In genomic region chr16:24427840-24428239, GRCh38 we compare ENCODE assay signal across 27 cellular contexts.
DNase-seq lines count a peak whose midpoint lies in the region; ATAC-seq, FAIRE-seq and TF ChIP-seq lines count a peak whose summit lies in the region.
"Had no signal": no experiment of that assay in that cellular context is flagged by ENCODE, and none has a peak within 500 bp of the region (broad histone marks: within the 10 kb centered on the region; RNA-seq: fewer than 3 reads in every experiment).

No MANE protein-coding gene starts in this region.

- no peak overlapping the region for H3K4me2 ChIP-seq in GM12878 (ENCODE audit: control insufficient read depth, insufficient read depth)
- H3K4me2 ChIP-seq: A549 had no signal

- intact Hi-C loops in activated CD4-positive, alpha-beta T cell treated with anti-CD3 and anti-CD28 coated beads for 36 hours (cut with DNase I, micrococcal nuclease): no loop called here
- intact Hi-C loops in activated CD4-positive, alpha-beta T cell treated with anti-CD3 and anti-CD28 coated beads, Interleukin-2, amount 10 ng/mL, durations not matched to agents 24 days and 14 days (cut with micrococcal nuclease): no loop called here
- intact Hi-C loops in GM12878 (cut with micrococcal nuclease; ENCODE audit: unreplicated experiment): no loop called here

- no peaks in the 10 kb centered on the region for H3K4me1 Mint-ChIP-seq in activated CD4-positive, alpha-beta T cell treated with anti-CD3 and anti-CD28 coated beads for 36 hours
- no peaks in the 10 kb centered on the region for H3K4me1 Mint-ChIP-seq in activated CD4-positive, alpha-beta T cell treated with anti-CD3 and anti-CD28 coated beads, Interleukin-2, amount 10 ng/mL, durations not matched to agents 24 days and 14 days
- no peaks in the 10 kb centered on the region for H3K4me1 Mint-ChIP-seq in activated T-cell treated with anti-CD3 and anti-CD28 coated beads, Interleukin-2, amount 50 U/mL, for 72 hours (ENCODE audit: low read depth)
- H3K4me1 Mint-ChIP-seq: B cell had no signal

- no peak for TF ChIP-seq EP300 in GM12878 (IDR thresholded peaks at IDR 0.05; ENCODE audit: borderline replicate concordance in 1 of 2, control insufficient read depth in 1 of 2, low read depth in 2 of 2, low read length in 2 of 2)

- no peaks in the 10 kb centered on the region for H3K9me3 ChIP-seq in GM12878 (replicated peaks; ENCODE audit: control insufficient read depth, insufficient read depth, low read length)
- H3K9me3 ChIP-seq: A549, Caco-2 had no signal

- no peaks in the 10 kb centered on the region for H3K27me3 ChIP-seq in GM12878 (replicated peaks in 1 of 2; ENCODE audit: control insufficient read depth in 2 of 2, insufficient read depth in 2 of 2, low read length in 1 of 2)
- H3K27me3 ChIP-seq: BLaER1 treated with 17β-estradiol and CSF1 and Interleukin-3, amounts not matched to agents 10 nM and 100 nM had no signal

- BruUV-seq in GM12878 (replicated peaks; lab: Mats Ljungman, UMichigan): no TSS peak

- no peaks in the 10 kb centered on the region for H3K36me3 ChIP-seq in GM12878 (ENCODE audit: control insufficient read depth in 2 of 2, insufficient read depth in 2 of 2, low read length in 1 of 2)
- H3K36me3 ChIP-seq: BLaER1 treated with 17β-estradiol and CSF1 and Interleukin-3, amounts not matched to agents 10 nM and 100 nM had no signal

- POLR2A ChIA-PET in activated CD4-positive, alpha-beta T cell treated with anti-CD3 and anti-CD28 coated beads for 36 hours (lab: Charles Lee): no interaction called here
- POLR2A ChIA-PET in GM12878 (lab: Charles Lee): no interaction called here

- in situ Hi-C loops in GM12878 (cut with MboI): no loop called here

- no peak for FAIRE-seq in GM12878 (lab: Jason Lieb, UNC)
- FAIRE-seq: A549, D721Med, GM12892, GM18507 had no signal

- CTCF ChIA-PET in activated CD4-positive, alpha-beta T cell treated with anti-CD3 and anti-CD28 coated beads for 36 hours (lab: Charles Lee): no interaction called here
- CTCF ChIA-PET in GM12878 (lab: Yijun Ruan, JAX): interaction anchor here (1.7 kb wide), 1 partner anchor 10 kb away, joined by 3 read pairs; no protein-coding TSS in a partner anchor

- H3K79me2 ChIP-seq in GM12878 (ENCODE audit: control insufficient read depth, insufficient read depth, low read length): no peaks in the 10 kb centered on the region

- H3K4me3 ChIP-seq in GM12878: no peak overlapping the region
- H3K4me3 ChIP-seq: A549; BLaER1 treated with 17β-estradiol and CSF1 and Interleukin-3, amounts not matched to agents 10 nM and 100 nM had no signal

- H4K20me1 ChIP-seq in GM12878 (ENCODE audit: control insufficient read depth, insufficient read depth): no peaks in the 10 kb centered on the region
- H4K20me1 ChIP-seq: BLaER1 treated with 17β-estradiol and CSF1 and Interleukin-3, amounts not matched to agents 10 nM and 100 nM had no signal

- TF ChIP-seq RAD21 in GM12878 (IDR thresholded peaks at IDR 0.05; ENCODE audit: insufficient read depth, low read depth, low read length): no peak

- WGBS in GM12878 (ENCODE audit: insufficient coverage, insufficient replicate concordance, low lambda C conversion rate, missing lambda C conversion rate): 0% methylated on average over 2 of the region's 2 CpGs

- H3K4me3 Mint-ChIP-seq in activated CD4-positive, alpha-beta T cell treated with anti-CD3 and anti-CD28 coated beads for 36 hours: no peak overlapping the region
- no peak overlapping the region for H3K4me3 Mint-ChIP-seq in activated CD4-positive, alpha-beta T cell treated with anti-CD3 and anti-CD28 coated beads, Interleukin-2, amount 10 ng/mL, durations not matched to agents 24 days and 14 days
- H3K4me3 Mint-ChIP-seq in activated T-cell treated with anti-CD3 and anti-CD28 coated beads, Interleukin-2, amount 50 U/mL, for 72 hours: no peak overlapping the region
- H3K4me3 Mint-ChIP-seq: B cell; CD4-positive, alpha-beta T cell; CD8-positive, alpha-beta T cell had no signal

- RAD21 ChIA-PET in GM12878 (lab: Charles Lee; ENCODE audit: unreplicated experiment): no interaction called here

- no peaks in the 10 kb centered on the region for H3K9me3 Mint-ChIP-seq in activated CD4-positive, alpha-beta T cell treated with anti-CD3 and anti-CD28 coated beads for 36 hours (ENCODE audit: low read depth)
- no peaks in the 10 kb centered on the region for H3K9me3 Mint-ChIP-seq in activated CD4-positive, alpha-beta T cell treated with anti-CD3 and anti-CD28 coated beads, Interleukin-2, amount 10 ng/mL, durations not matched to agents 24 days and 14 days
- H3K9me3 Mint-ChIP-seq in activated T-cell treated with anti-CD3 and anti-CD28 coated beads, Interleukin-2, amount 50 U/mL, for 72 hours: no peaks in the 10 kb centered on the region
- H3K9me3 Mint-ChIP-seq: CD8-positive, alpha-beta T cell had no signal

- TF ChIP-seq POLR2A in GM12878 (IDR thresholded peaks at IDR 0.05; ENCODE audit: low read depth, low read length): no peak

- no peak overlapping the region for H3K9ac ChIP-seq in GM12878 (ENCODE audit: control insufficient read depth, insufficient read depth, low read length)

- no peaks in the 10 kb centered on the region for H3K4me1 ChIP-seq in GM12878 (ENCODE audit: control insufficient read depth, insufficient read depth, low read length)
- H3K4me1 ChIP-seq: Caco-2 had no signal

- no peak overlapping the region for H2AFZ ChIP-seq in GM12878 (ENCODE audit: control insufficient read depth, low read depth, low read length)

- SMC1A ChIA-PET in GM12878 (lab: Charles Lee; ENCODE audit: uncharacterized antibody, unreplicated experiment): no interaction called here

- H3K36me3 Mint-ChIP-seq in activated CD4-positive, alpha-beta T cell treated with anti-CD3 and anti-CD28 coated beads for 36 hours (ENCODE audit: low read depth): no peaks in the 10 kb centered on the region
- H3K36me3 Mint-ChIP-seq in activated CD4-positive, alpha-beta T cell treated with anti-CD3 and anti-CD28 coated beads, Interleukin-2, amount 10 ng/mL, durations not matched to agents 24 days and 14 days (ENCODE audit: low read depth): no peaks in the 10 kb centered on the region
- no peaks in the 10 kb centered on the region for H3K36me3 Mint-ChIP-seq in activated T-cell treated with anti-CD3 and anti-CD28 coated beads, Interleukin-2, amount 50 U/mL, for 72 hours (ENCODE audit: insufficient read depth in 2 of 2)
- H3K36me3 Mint-ChIP-seq: CD8-positive, alpha-beta T cell had no signal

- no peak overlapping the region for H3K27ac Mint-ChIP-seq in activated CD4-positive, alpha-beta T cell treated with anti-CD3 and anti-CD28 coated beads for 36 hours
- H3K27ac Mint-ChIP-seq in activated CD4-positive, alpha-beta T cell treated with anti-CD3 and anti-CD28 coated beads, Interleukin-2, amount 10 ng/mL, durations not matched to agents 24 days and 14 days: no peak overlapping the region
- peak overlapping the region; percentile 41 for H3K27ac Mint-ChIP-seq in activated T-cell treated with anti-CD3 and anti-CD28 coated beads, Interleukin-2, amount 50 U/mL, for 72 hours
- H3K27ac Mint-ChIP-seq: B cell; CD4-positive, alpha-beta T cell; CD8-positive, alpha-beta T cell had no signal

- no peak overlapping the region for H3K27ac ChIP-seq in GM12878 (ENCODE audit: control insufficient read depth, insufficient read depth)
- H3K27ac ChIP-seq: 22Rv1, A549, C4-2B had no signal

- peak; percentile 51 for ATAC-seq in activated CD4-positive, alpha-beta T cell treated with anti-CD3 and anti-CD28 coated beads for 36 hours
- ATAC-seq in activated T-cell treated with anti-CD3 and anti-CD28 coated beads, Interleukin-2, amount 50 U/mL, for 72 hours (replicated peaks in 1 of 2): peak; percentile 47 to 89
- ATAC-seq in GM12878: peak; percentile 27; the same call in 2 of the 3 replicates
- ATAC-seq: A549; CD8-positive, alpha-beta T cell had no signal

- peaks cover 21% of the 10 kb centered on the region for H3K27me3 Mint-ChIP-seq in activated CD4-positive, alpha-beta T cell treated with anti-CD3 and anti-CD28 coated beads for 36 hours
- H3K27me3 Mint-ChIP-seq in activated CD4-positive, alpha-beta T cell treated with anti-CD3 and anti-CD28 coated beads, Interleukin-2, amount 10 ng/mL, durations not matched to agents 24 days and 14 days: peaks cover 7% of the 10 kb centered on the region
- peaks cover 19% of the 10 kb centered on the region for H3K27me3 Mint-ChIP-seq in activated T-cell treated with anti-CD3 and anti-CD28 coated beads, Interleukin-2, amount 50 U/mL, for 72 hours (ENCODE audit: low read depth)

- no peak for DNase-seq in activated CD4-positive, alpha-beta T cell treated with anti-CD3 and anti-CD28 coated beads for 36 hours
- no peak for DNase-seq in activated CD4-positive, alpha-beta T cell treated with anti-CD3 and anti-CD28 coated beads, Interleukin-2, amount 10 ng/mL, durations not matched to agents 24 days and 14 days
- DNase-seq in activated T-cell treated with anti-CD3 and anti-CD28 coated beads, Interleukin-2, amount 50 U/mL, for 72 hours: no peak
- no peak for DNase-seq in activated T-cell treated with anti-CD3 and anti-CD28 coated beads, Interleukin-2, amount 50 U/mL, for 1 hour
- DNase-seq in GM12878 (ENCODE audit: low read depth, low spot score) (no peak), DMS 273 (lab: John Stamatoyannopoulos, UW; ENCODE audit: unreplicated experiment) (no peak), SW480 (ENCODE audit: low spot score) (no peak)
- DNase-seq: AML-193; Caco-2; Calu3; CD4-positive, alpha-beta T cell; CD8-positive, alpha-beta T cell; DMS 273 treated with DMSO at 0.1 percent for 48 hours; DMS153; DMS53; DMS79; DND-41; EL; GDM1 had no signal

- no peak for TF ChIP-seq CTCF in GM12878 (IDR thresholded peaks at IDR 0.05 in 2 of 3, conservative IDR thresholded peaks at IDR 0.05 in 1 of 3; ENCODE audit: control insufficient read depth in 2 of 3, extremely low read depth in 1 of 3, insufficient read depth in 1 of 3, low read depth in 3 of 3, low read length in 3 of 3)

TF ChIP-seq in GM12878, 131 proteins besides CTCF, POLR2A, EP300 and RAD21 (continues in another document):
- TF ChIP-seq JUNB (IDR thresholded peaks at IDR 0.05): peak; percentile 48
